26 cellular contexts compared by ENCODE assay signal in genomic region chr12:5807090-5807414, GRCh38.
DNase-seq lines count a peak whose midpoint lies in the region; ATAC-seq, FAIRE-seq and TF ChIP-seq lines count a peak whose summit lies in the region.
"Had no signal": no experiment of that assay in that cellular context is flagged by ENCODE, and none has a peak within 500 bp of the region (broad histone marks: within the 10 kb centered on the region; RNA-seq: fewer than 3 reads in every experiment).

No MANE protein-coding gene starts in this region.

- TF ChIP-seq RAD21 in HCT116 (IDR thresholded peaks at IDR 0.05; ENCODE audit: low read depth): no peak

- TF ChIP-seq POLR2A in HCT116 (IDR thresholded peaks at IDR 0.05; ENCODE audit: borderline replicate concordance, extremely low read depth, insufficient read depth, insufficient read length): no peak

- peak overlapping the region; percentile 8; the same call in 1 of the 2 replicates for H3K9ac ChIP-seq in HCT116 (ENCODE audit: low read length)

- H4K20me1 ChIP-seq in HCT116 (ENCODE audit: insufficient read depth): no peaks in the 10 kb centered on the region

- DNase-seq in ACHN (peak; percentile 100), HCT116 (ENCODE audit: low read depth, low spot score) (peak; percentile 63), RCC 7860 (ENCODE audit: low spot score) (peak; percentile 95), iris pigment epithelial cell (ENCODE audit: low read depth) (peak; percentile 7), mucosa of descending colon (no peak), tibial artery (no peak), SHP77 treated with DMSO at 0.1 percent for 48 hours (lab: John Stamatoyannopoulos, UW) (no peak)
- DNase-seq in stimulated activated naive CD4-positive, alpha-beta T cell (lab: John Stamatoyannopoulos, UW): no peak
- DNase-seq: activated B cell treated with CpG ODN at 0.5 μM for 24 hours; activated CD8-positive, alpha-beta memory T cell treated with anti-CD3 and anti-CD28 coated beads, Interleukin-2, amount 50 U/mL, for 4 hours; activated naive CD4-positive, alpha-beta T cell treated with anti-CD3 and anti-CD28 coated beads, Interleukin-2, amount 50 U/mL, for 16 hours; anterior cingulate cortex; BE2C; Calu3; KG1; MV-4-11; NCI-H1694 treated with DMSO at 0.1 percent for 48 hours; NCI-H526 treated with DMSO at 0.1 percent for 48 hours; psoas muscle; stimulated activated CD4-positive, alpha-beta T cell treated with anti-CD3 and anti-CD28 coated beads, Interleukin-1b, Interleukin-23, amount 100 ng/mL, for 48 hours; T1000 had no signal

- H3K27ac ChIP-seq in HCT116 (ENCODE audit: low read depth, low read length): no peak overlapping the region; the same call in 1 of the 2 replicates
- H3K27ac ChIP-seq in tibial artery: no peak overlapping the region
- H3K27ac ChIP-seq: neutrophil, psoas muscle, skin epidermis had no signal

- RAD21 ChIA-PET in HCT116 (lab: Charles Lee; ENCODE audit: low non-redundant PET in 1 of 2, low total read pairs in 2 of 2, uncharacterized antibody in 2 of 2, unreplicated experiment in 2 of 2): no interaction called here

- no TSS peak for BruUV-seq in HCT116 (replicated peaks; lab: Mats Ljungman, UMichigan)

- no peaks in the 10 kb centered on the region for H3K79me2 ChIP-seq in HCT116 (ENCODE audit: insufficient read depth, low read length)

- H3K4me2 ChIP-seq in HCT116 (ENCODE audit: low read length): peak overlapping the region; percentile 75

- POLR2A ChIA-PET in HCT116 (lab: Charles Lee): no interaction called here

- H3K36me3 ChIP-seq in HCT116 (ENCODE audit: control insufficient read depth in 1 of 2, insufficient read depth in 2 of 2, low read length in 2 of 2): no peaks in the 10 kb centered on the region
- no peaks in the 10 kb centered on the region for H3K36me3 ChIP-seq in mucosa of descending colon (ENCODE audit: low read depth)
- no peaks in the 10 kb centered on the region for H3K36me3 ChIP-seq in tibial artery
- H3K36me3 ChIP-seq: BE2C, neutrophil had no signal

- ATAC-seq in HCT116 (peak; percentile 72), mucosa of descending colon (no peak)
- ATAC-seq: psoas muscle, Right ventricle myocardium inferior had no signal

- H3K27me3 ChIP-seq in HCT116 (ENCODE audit: insufficient read depth, low read length) (peaks cover 14% of the 10 kb centered on the region), tibial artery (peaks cover 0 to 33% of the 10 kb centered on the region in 2 donors)

- FAIRE-seq in RCC 7860 (lab: Jason Lieb, UNC): peak; percentile 95
- FAIRE-seq: A204.1, HTR-8/SVneo had no signal

- H3K9me2 ChIP-seq in HCT116 (ENCODE audit: insufficient read depth): no peaks in the 10 kb centered on the region

- H3K4me1 ChIP-seq in HCT116 (ENCODE audit: control insufficient read depth in 1 of 2, insufficient read depth in 2 of 2, low read length in 2 of 2) (peaks cover 30 to 51% of the 10 kb centered on the region in 2 experiments), mucosa of descending colon (ENCODE audit: low read depth) (no peaks in the 10 kb centered on the region), tibial artery (no peaks in the 10 kb centered on the region)
- H3K4me1 ChIP-seq: BE2C, psoas muscle had no signal

- in situ Hi-C loops in ACHN (cut with HindIII; ENCODE audit: low pct_ligation_motif_present, low pct_unique_long_range_greater_than_20kb, low sequenced_read_pairs): no loop called here

- TF ChIP-seq CTCF in HCT116 (IDR thresholded peaks at IDR 0.05 in 2 of 3, conservative IDR thresholded peaks at IDR 0.05 in 1 of 3; ENCODE audit: borderline replicate concordance in 1 of 3, insufficient read depth in 1 of 3, low read depth in 2 of 3, low read length in 2 of 3) (no peak), mucosa of descending colon (IDR thresholded peaks at IDR 0.05) (no peak), tibial artery (IDR thresholded peaks at IDR 0.05) (no peak)

- intact Hi-C loops in HCT116 (cut with micrococcal nuclease) (loop anchor here (10.0 kb wide), 1 partner anchor 632 kb away; no protein-coding TSS in a partner anchor), mucosa of descending colon (cut with DNase I, micrococcal nuclease) (no loop called here), tibial artery (cut with DNase I; ENCODE audit: low total_unique reads) (no loop called here)

- peak overlapping the region; percentile 1 for H2AFZ ChIP-seq in HCT116 (ENCODE audit: low read depth, low read length, poor library complexity, severe bottlenecking)

- H3K9me3 ChIP-seq in HCT116 (ENCODE audit: control insufficient read depth in 1 of 2, insufficient read depth in 1 of 2, low read depth in 1 of 2, low read length in 2 of 2) (no peaks in the 10 kb centered on the region), mucosa of descending colon (no peaks in the 10 kb centered on the region), tibial artery (no peaks in the 10 kb centered on the region)
- H3K9me3 ChIP-seq: BE2C, neutrophil, psoas muscle had no signal

- CTCF ChIA-PET in HCT116 (lab: Charles Lee): no interaction called here

- H3K4me3 ChIP-seq in HCT116 (replicated peaks in 1 of 2; ENCODE audit: low read depth in 1 of 2, low read length in 2 of 2): peak overlapping the region; percentile 19 to 44
- H3K4me3 ChIP-seq in mucosa of descending colon: no peak overlapping the region
- H3K4me3 ChIP-seq in tibial artery: no peak overlapping the region
- H3K4me3 ChIP-seq: psoas muscle, skin epidermis had no signal

TF ChIP-seq in HCT116, 20 proteins besides CTCF, POLR2A, EP300 and RAD21:
- TF ChIP-seq FOSL1 (IDR thresholded peaks at IDR 0.05; ENCODE audit: low read depth): peak; percentile 26; the same call in 1 of the 2 replicates
- no peak for TF ChIP-seq SIN3A (IDR thresholded peaks at IDR 0.05; ENCODE audit: low read depth)

Comparison
In these comparisons a context has a peak if more than half of its experiments do, and no peak if none do; other contexts are left out.
1. DNase-seq: peak in ACHN (single experiment), HCT116 (single experiment), RCC 7860 (single experiment) and iris pigment epithelial cell (single experiment); none in mucosa of descending colon (0 of 3), stimulated activated naive CD4-positive, alpha-beta T cell (0 of 6), tibial artery (0 of 2) and SHP77 treated with DMSO at 0.1 percent for 48 hours (single experiment).
2. H3K4me3 ChIP-seq: peak in HCT116 (2 of 2); none in mucosa of descending colon (single experiment) and tibial artery (0 of 2).